10 cellular contexts compared by ENCODE assay signal in the genomic region with DNA sequence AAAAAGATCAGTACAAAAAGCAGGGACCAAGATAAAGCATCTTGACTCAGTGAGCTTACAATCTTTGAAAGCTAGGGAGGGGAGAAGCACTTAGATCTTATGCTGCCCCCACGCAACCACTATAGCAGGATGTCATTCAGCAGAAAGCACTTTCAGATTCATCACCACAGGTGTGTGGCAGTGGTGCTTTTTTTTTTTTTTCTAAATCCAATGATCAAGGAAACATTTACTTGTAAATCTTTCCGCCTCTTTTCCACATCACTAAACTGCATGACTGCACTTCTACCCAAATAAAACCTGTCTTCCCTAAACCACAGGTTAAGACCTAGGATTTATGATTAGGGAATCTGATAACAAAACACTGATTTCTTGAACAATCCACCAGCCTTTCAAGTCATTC.
A peak's percentile ranks its signal among the peaks of the same experiment; 100 is the strongest.
DNase-seq lines count a peak whose midpoint lies in the region; ATAC-seq and TF ChIP-seq lines count a peak whose summit lies in the region.
"Had no signal": no experiment of that assay in that cellular context is flagged by ENCODE, and none has a peak within 500 bp of the region (broad histone marks: within the 10 kb centered on the region; RNA-seq: fewer than 3 reads in every experiment).

No MANE protein-coding gene starts in this region.

- no peaks in the 10 kb centered on the region for H3F3A ChIP-seq in PC-3 (ENCODE audit: low read length, unreplicated experiment)

- intact Hi-C loops in PC-3 (cut with micrococcal nuclease) = no loop called here

- H3K4me1 ChIP-seq in PC-3 (ENCODE audit: insufficient read depth, low read length) = no peaks in the 10 kb centered on the region

- H2AFZ ChIP-seq in PC-3 (ENCODE audit: low read length) = no peak overlapping the region

- H3K4me2 ChIP-seq in PC-3 (ENCODE audit: low read length) = no peak overlapping the region

- H3K36me3 Mint-ChIP-seq in central memory CD8-positive, alpha-beta T cell (ENCODE audit: insufficient read depth) = peaks cover 5% of the 10 kb centered on the region

- no peaks in the 10 kb centered on the region for H3K9me3 Mint-ChIP-seq in central memory CD8-positive, alpha-beta T cell
- no peaks in the 10 kb centered on the region for H3K9me3 Mint-ChIP-seq in stimulated activated naive CD8-positive, alpha-beta T cell treated with anti-CD3 and anti-CD28 coated beads, Interleukin-15, amount 100 ng/mL, for 72 hours

- BruUV-seq in PC-3 (replicated peaks; lab: Mats Ljungman, UMichigan) = no TSS peak

- CTCF ChIA-PET in PC-3 (lab: Charles Lee) = no interaction called here

- H3K79me2 ChIP-seq in PC-3 (ENCODE audit: low read length) = no peaks in the 10 kb centered on the region

- no peaks in the 10 kb centered on the region for H3K9me2 ChIP-seq in PC-3 (replicated peaks; ENCODE audit: low read length)

- peak; percentile 69 for DNase-seq in activated effector memory CD4-positive, alpha-beta T cell treated with anti-CD3 and anti-CD28 coated beads, Interleukin-2, amount 50 U/mL, for 16 hours
- no peak for DNase-seq in activated effector memory CD4-positive, alpha-beta T cell treated with Interleukin-2 at 50 U/mL for 16 hours
- no peak for DNase-seq in central memory CD8-positive, alpha-beta T cell (ENCODE audit: low spot score in 2 of 2)
- peak; percentile 35 to 43 for DNase-seq in stimulated activated naive CD8-positive, alpha-beta T cell treated with anti-CD3 and anti-CD28 coated beads, Interleukin-15, amount 100 ng/mL, for 72 hours
- DNase-seq in PC-3 = no peak
- no peak for DNase-seq in cerebellar cortex (ENCODE audit: low spot score)
- DNase-seq in AG08395 (ENCODE audit: low spot score) = no peak
- DNase-seq: aorta, SHP77 treated with DMSO at 0.1 percent for 48 hours had no signal

- H3K27ac ChIP-seq in VCaP (peak overlapping the region; percentile 32), PC-3 (ENCODE audit: low read length) (no peak overlapping the region)

- no peaks in the 10 kb centered on the region for H3K9me3 ChIP-seq in PC-3 (ENCODE audit: low read length)

- H3K4me1 Mint-ChIP-seq in central memory CD8-positive, alpha-beta T cell = peaks cover 25% of the 10 kb centered on the region
- peaks cover 50% of the 10 kb centered on the region for H3K4me1 Mint-ChIP-seq in stimulated activated naive CD8-positive, alpha-beta T cell treated with anti-CD3 and anti-CD28 coated beads, Interleukin-15, amount 100 ng/mL, for 72 hours

- no peaks in the 10 kb centered on the region for H3K27me3 ChIP-seq in PC-3 (ENCODE audit: low read length)

- no peak overlapping the region for H3K9ac ChIP-seq in PC-3 (ENCODE audit: low read length)

- TF ChIP-seq CTCF in VCaP (conservative IDR thresholded peaks at IDR 0.05) (no peak), PC-3 (conservative IDR thresholded peaks at IDR 0.05; ENCODE audit: low read depth, low read length) (no peak)

- H3K27ac Mint-ChIP-seq in central memory CD8-positive, alpha-beta T cell (ENCODE audit: low read depth) = no peak overlapping the region
- H3K27ac Mint-ChIP-seq in stimulated activated naive CD8-positive, alpha-beta T cell treated with anti-CD3 and anti-CD28 coated beads, Interleukin-15, amount 100 ng/mL, for 72 hours = no peak overlapping the region

- POLR2A ChIA-PET in PC-3 (lab: Charles Lee; ENCODE audit: unreplicated experiment) = no interaction called here

- H3K4me3 Mint-ChIP-seq in central memory CD8-positive, alpha-beta T cell = no peak overlapping the region
- peak overlapping the region in 1 of 2 donors; percentile 19 for H3K4me3 Mint-ChIP-seq in stimulated activated naive CD8-positive, alpha-beta T cell treated with anti-CD3 and anti-CD28 coated beads, Interleukin-15, amount 100 ng/mL, for 72 hours

- no peaks in the 10 kb centered on the region for H3K36me3 ChIP-seq in PC-3 (ENCODE audit: low read depth, low read length)

- ATAC-seq in central memory CD8-positive, alpha-beta T cell (replicated peaks; ENCODE audit: extremely low read depth, poor library complexity, severe bottlenecking) = peak; percentile 63
- ATAC-seq in stimulated activated naive CD8-positive, alpha-beta T cell treated with anti-CD3 and anti-CD28 coated beads, Interleukin-15, amount 100 ng/mL, for 72 hours = peak; percentile 76
- no peak for ATAC-seq in PC-3

- no peaks in the 10 kb centered on the region for H3K27me3 Mint-ChIP-seq in central memory CD8-positive, alpha-beta T cell
- H3K27me3 Mint-ChIP-seq in stimulated activated naive CD8-positive, alpha-beta T cell treated with anti-CD3 and anti-CD28 coated beads, Interleukin-15, amount 100 ng/mL, for 72 hours = no peaks in the 10 kb centered on the region

- no peak overlapping the region for H3K4me3 ChIP-seq in PC-3 (ENCODE audit: low read length)

- H4K20me1 ChIP-seq in PC-3 (ENCODE audit: low read length) = no peaks in the 10 kb centered on the region

Comparison
In these comparisons a context has a peak if more than half of its experiments do, and no peak if none do; other contexts are left out.
1. DNase-seq: peak in activated effector memory CD4-positive, alpha-beta T cell treated with anti-CD3 and anti-CD28 coated beads, Interleukin-2, amount 50 U/mL, for 16 hours (single experiment) and stimulated activated naive CD8-positive, alpha-beta T cell treated with anti-CD3 and anti-CD28 coated beads, Interleukin-15, amount 100 ng/mL, for 72 hours (2 of 2); none in activated effector memory CD4-positive, alpha-beta T cell treated with Interleukin-2 at 50 U/mL for 16 hours (single experiment), central memory CD8-positive, alpha-beta T cell (0 of 2), PC-3 (single experiment), cerebellar cortex (single experiment) and AG08395 (single experiment).